In the genomic region with DNA sequence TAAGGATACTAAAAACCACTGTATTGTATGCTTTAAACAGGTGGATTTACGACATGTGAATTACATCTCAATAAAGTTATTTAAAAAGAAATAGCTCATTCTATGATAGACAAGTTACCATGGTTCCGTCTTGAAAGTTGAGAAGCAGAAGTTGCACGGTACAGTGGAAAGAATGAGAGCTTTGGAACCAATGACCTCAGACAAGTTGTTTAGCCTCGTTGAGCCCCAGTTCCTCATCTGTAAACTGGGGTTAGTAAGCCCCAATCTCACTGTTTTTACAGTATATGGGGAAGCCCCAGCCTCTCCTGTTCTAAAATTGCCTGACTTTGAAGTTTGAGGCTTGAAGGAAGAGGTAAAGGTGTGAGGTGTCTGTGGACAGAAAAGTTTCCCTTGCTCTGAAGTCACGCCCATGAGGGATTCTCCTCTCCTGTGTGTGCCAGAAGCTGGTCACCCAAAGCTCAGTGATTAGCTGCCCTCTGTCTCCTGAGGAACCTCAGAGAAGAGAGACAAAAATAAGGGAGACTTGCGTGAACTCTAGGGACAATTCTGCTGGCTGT, we compare ENCODE assay signal across 8 cellular contexts. TPM values are rescaled to one million over a fixed set of nuclear protein-coding genes. Genes with fewer than 3 reads are reported as not detected.
DNase-seq lines count a peak whose midpoint lies in the region; ATAC-seq and TF ChIP-seq lines count a peak whose summit lies in the region.

No MANE protein-coding gene starts in this region.

- H3K4me3 Mint-ChIP-seq in CD14-positive monocyte = no peak overlapping the region
- no peak overlapping the region for H3K4me3 Mint-ChIP-seq in activated CD8-positive, alpha-beta memory T cell treated with anti-CD3 and anti-CD28 coated beads, Interleukin-2, amount 10 ng/mL, durations not matched to agents 7 days and 5 days

- H3K27ac Mint-ChIP-seq in CD14-positive monocyte = peak overlapping the region; percentile 21 to 90 (median 83)
- no peak overlapping the region for H3K27ac Mint-ChIP-seq in activated CD8-positive, alpha-beta memory T cell treated with anti-CD3 and anti-CD28 coated beads, Interleukin-2, amount 10 ng/mL, durations not matched to agents 7 days and 5 days

- H3K36me3 Mint-ChIP-seq in CD14-positive monocyte = peaks cover 12 to 14% of the 10 kb centered on the region in 2 donors
- peaks cover 6% of the 10 kb centered on the region for H3K36me3 Mint-ChIP-seq in activated CD8-positive, alpha-beta memory T cell treated with anti-CD3 and anti-CD28 coated beads, Interleukin-2, amount 10 ng/mL, durations not matched to agents 7 days and 5 days

- intact Hi-C loops in CD14-positive monocyte (cut with micrococcal nuclease) = no loop called here

- no peaks in the 10 kb centered on the region for H3K27me3 Mint-ChIP-seq in CD14-positive monocyte (ENCODE audit: low read depth in 3 of 3)
- H3K27me3 Mint-ChIP-seq in activated CD8-positive, alpha-beta memory T cell treated with anti-CD3 and anti-CD28 coated beads, Interleukin-2, amount 10 ng/mL, durations not matched to agents 7 days and 5 days = no peaks in the 10 kb centered on the region

- H3K27ac ChIP-seq in caudate nucleus (ENCODE audit: low read depth, low read length) = no peak overlapping the region

- CTCF ChIA-PET in activated CD8-positive, alpha-beta memory T cell treated with anti-CD3 and anti-CD28 coated beads, Interleukin-2, amount 10 ng/mL, durations not matched to agents 7 days and 5 days (lab: Charles Lee) = interaction anchor here (1.4 to 4.1 kb wide), 4 partner anchors 15 to 551 kb away, joined by 4 to 26 read pairs (median 8); no protein-coding TSS in a partner anchor

- peaks cover 0 to 4% (median 0%) of the 10 kb centered on the region in 7 donors for H3K9me3 Mint-ChIP-seq in CD14-positive monocyte
- H3K9me3 Mint-ChIP-seq in activated CD8-positive, alpha-beta memory T cell treated with anti-CD3 and anti-CD28 coated beads, Interleukin-2, amount 10 ng/mL, durations not matched to agents 7 days and 5 days (ENCODE audit: low read depth) = no peaks in the 10 kb centered on the region

- DNase-seq in CD14-positive monocyte (ENCODE audit: low spot score) = peak; percentile 58
- peak; percentile 52 for DNase-seq in activated CD8-positive, alpha-beta memory T cell treated with anti-CD3 and anti-CD28 coated beads, Interleukin-2, amount 10 ng/mL, durations not matched to agents 7 days and 5 days
- DNase-seq in stimulated activated CD4-positive, alpha-beta T cell treated with anti-CD3 and anti-CD28 coated beads, Interleukin-4, amount 100 ng/mL, for 1 hour = peak; percentile 16
- no peak for DNase-seq in caudate nucleus (lab: John Stamatoyannopoulos, UW)
- DNase-seq in iPS-NIHi7 (ENCODE audit: extremely low spot score) = no peak
- DNase-seq in cortex of kidney (lab: John Stamatoyannopoulos, UW) = no peak

- TF ChIP-seq CTCF in CD14-positive monocyte (IDR thresholded peaks at IDR 0.05) = no peak

- ATAC-seq in GM19452 (IDR thresholded peaks at IDR 0.05; ENCODE audit: unreplicated experiment) = peak; percentile 81
- peak; percentile 81 for ATAC-seq in HG03442 (IDR thresholded peaks at IDR 0.05; ENCODE audit: unreplicated experiment)
- peak; percentile 84 for ATAC-seq in activated CD8-positive, alpha-beta memory T cell treated with anti-CD3 and anti-CD28 coated beads, Interleukin-2, amount 10 ng/mL, durations not matched to agents 7 days and 5 days

- peaks cover 18% of the 10 kb centered on the region for H3K4me1 Mint-ChIP-seq in CD14-positive monocyte
- peaks cover 27% of the 10 kb centered on the region for H3K4me1 Mint-ChIP-seq in activated CD8-positive, alpha-beta memory T cell treated with anti-CD3 and anti-CD28 coated beads, Interleukin-2, amount 10 ng/mL, durations not matched to agents 7 days and 5 days

RNA-seq across cellular contexts. Expression of a gene that starts 10.0 kb away (rescaled TPM):
- polyA plus RNA-seq in CD14-positive monocyte = under 1 TPM in 1 of 2 donors, not detected in 1; 0.25 TPM
- total RNA-seq in activated CD8-positive, alpha-beta memory T cell treated with anti-CD3 and anti-CD28 coated beads, Interleukin-2, amount 10 ng/mL, durations not matched to agents 7 days and 5 days = 1 to 10 TPM; 3.8 to 4.7 TPM

RNA-seq across cellular contexts. Expression of a gene that starts 32.9 kb away (rescaled TPM):
- polyA plus RNA-seq in CD14-positive monocyte = 1 to 10 TPM; 9.2 to 9.6 TPM
- total RNA-seq in activated CD8-positive, alpha-beta memory T cell treated with anti-CD3 and anti-CD28 coated beads, Interleukin-2, amount 10 ng/mL, durations not matched to agents 7 days and 5 days = 10 to 100 TPM; 16.6 to 17.5 TPM

RNA-seq across cellular contexts. Expression of a gene that starts 36.3 kb away (rescaled TPM):
- polyA plus RNA-seq in CD14-positive monocyte = 10 to 100 TPM; 44.6 to 45.8 TPM
- 10 to 100 TPM; 48.6 to 61.3 TPM for total RNA-seq in activated CD8-positive, alpha-beta memory T cell treated with anti-CD3 and anti-CD28 coated beads, Interleukin-2, amount 10 ng/mL, durations not matched to agents 7 days and 5 days

Comparison
In these comparisons a context has a peak if more than half of its experiments do, and no peak if none do; other contexts are left out.
1. DNase-seq: peak in CD14-positive monocyte (single experiment), activated CD8-positive, alpha-beta memory T cell treated with anti-CD3 and anti-CD28 coated beads, Interleukin-2, amount 10 ng/mL, durations not matched to agents 7 days and 5 days (single experiment) and stimulated activated CD4-positive, alpha-beta T cell treated with anti-CD3 and anti-CD28 coated beads, Interleukin-4, amount 100 ng/mL, for 1 hour (single experiment); none in caudate nucleus (0 of 61), iPS-NIHi7 (single experiment) and cortex of kidney (single experiment).
2. Peak in every context shown above with its lines, with median percentiles within 50 percentile points of each other: ATAC-seq.